In genomic region chr2:158893474-158893873, GRCh38 we compare ENCODE assay signal across 17 cellular contexts.
DNase-seq lines count a peak whose midpoint lies in the region; ATAC-seq and TF ChIP-seq lines count a peak whose summit lies in the region.
"Had no signal": no experiment of that assay in that cellular context is flagged by ENCODE, and none has a peak within 500 bp of the region (broad histone marks: within the 10 kb centered on the region; RNA-seq: fewer than 3 reads in every experiment).

No MANE protein-coding gene starts in this region.

- H4K20me1 ChIP-seq in neural progenitor cell (ENCODE audit: low read depth), result no peaks in the 10 kb centered on the region

- peaks cover 3% of the 10 kb centered on the region for H3K36me3 Mint-ChIP-seq in neural progenitor cell
- no peaks in the 10 kb centered on the region for H3K36me3 Mint-ChIP-seq in type B pancreatic cell
- H3K36me3 Mint-ChIP-seq in stimulated activated naive B cell treated with anti-CD40 and anti-IgM and Interleukin-4, amounts not matched to agents 10 μg/mL and 1 μg/mL and 100 μg/mL, for 72 hours, result no peaks in the 10 kb centered on the region
- H3K36me3 Mint-ChIP-seq in progenitor cell of endocrine pancreas (ENCODE audit: insufficient read depth), result no peaks in the 10 kb centered on the region

- H3K36me3 ChIP-seq in esophagus (ENCODE audit: control insufficient read depth in 2 of 2, insufficient read depth in 2 of 2, low read length in 1 of 2) (no peaks in the 10 kb centered on the region), neural progenitor cell (no peaks in the 10 kb centered on the region)

- H3K4me3 ChIP-seq in esophagus (ENCODE audit: low read depth in 1 of 2, low read length in 2 of 2) (no peak overlapping the region), neural progenitor cell (no peak overlapping the region)
- H3K4me3 ChIP-seq: dorsolateral prefrontal cortex had no signal

- H3K4me2 ChIP-seq in neural progenitor cell, result no peak overlapping the region

- H3K27ac ChIP-seq in esophagus (ENCODE audit: low read depth in 2 of 2, low read length in 1 of 2), result peak overlapping the region; percentile 70 to 79
- H3K27ac ChIP-seq in neural progenitor cell, result no peak overlapping the region
- H3K27ac ChIP-seq: 22Rv1, dorsolateral prefrontal cortex, HL-60, VCaP had no signal

- H3K9me3 ChIP-seq in esophagus (ENCODE audit: control insufficient read depth in 2 of 2, insufficient read depth in 1 of 2, low read depth in 1 of 2, low read length in 1 of 2) (no peaks in the 10 kb centered on the region), neural progenitor cell (ENCODE audit: low read depth) (no peaks in the 10 kb centered on the region)

- H3K27me3 Mint-ChIP-seq in neural progenitor cell (ENCODE audit: insufficient read depth, low read depth) (no peaks in the 10 kb centered on the region), type B pancreatic cell (no peaks in the 10 kb centered on the region), progenitor cell of endocrine pancreas (no peaks in the 10 kb centered on the region)
- H3K27me3 Mint-ChIP-seq in stimulated activated naive B cell treated with anti-CD40 and anti-IgM and Interleukin-4, amounts not matched to agents 10 μg/mL and 1 μg/mL and 100 μg/mL, for 72 hours, result peaks cover 0 to 8% of the 10 kb centered on the region in 2 donors

- WGBS in esophagus, 2 donors, result 44 to 61% methylated on average over 2 of the region's 2 CpGs

- H3K79me2 ChIP-seq in neural progenitor cell (ENCODE audit: low read depth), result no peaks in the 10 kb centered on the region

- peaks cover 8% of the 10 kb centered on the region for H3K9me3 Mint-ChIP-seq in neural progenitor cell
- H3K9me3 Mint-ChIP-seq in type B pancreatic cell, result peaks cover 8% of the 10 kb centered on the region
- H3K9me3 Mint-ChIP-seq in stimulated activated naive B cell treated with anti-CD40 and anti-IgM and Interleukin-4, amounts not matched to agents 10 μg/mL and 1 μg/mL and 100 μg/mL, for 72 hours, result no peaks in the 10 kb centered on the region
- peaks cover 3% of the 10 kb centered on the region for H3K9me3 Mint-ChIP-seq in progenitor cell of endocrine pancreas (ENCODE audit: low read depth)
- H3K9me3 Mint-ChIP-seq: activated T-cell treated with anti-CD3 and anti-CD28 coated beads, Interleukin-2, amount 50 U/mL, for 24 hours had no signal

- DNase-seq in DMS 273 (lab: John Stamatoyannopoulos, UW; ENCODE audit: unreplicated experiment) (peak; percentile 41), DMS 273 treated with DMSO at 0.1 percent for 48 hours (lab: John Stamatoyannopoulos, UW) (no peak), neural progenitor cell (ENCODE audit: low spot score) (no peak), type B pancreatic cell (ENCODE audit: extremely low spot score, unreplicated experiment) (no peak), progenitor cell of endocrine pancreas (ENCODE audit: low spot score, unreplicated experiment) (no peak)
- no peak for DNase-seq in stimulated activated naive B cell treated with anti-CD40 and anti-IgM and Interleukin-4, amounts not matched to agents 10 μg/mL and 1 μg/mL and 100 μg/mL, for 72 hours
- DNase-seq: activated CD4-positive, alpha-beta T cell treated with anti-CD3 and anti-CD28 coated beads, Interleukin-2, amount 10 ng/mL, durations not matched to agents 7 days and 5 days; activated gamma-delta T cell treated with Interleukin-2 at 50 U/mL for 16 hours; activated T-cell treated with anti-CD3 and anti-CD28 coated beads, Interleukin-2, amount 50 U/mL, for 24 hours; SHP77; T-helper 9 cell had no signal

- H3K4me3 Mint-ChIP-seq in neural progenitor cell, result no peak overlapping the region
- peak overlapping the region; percentile 48 for H3K4me3 Mint-ChIP-seq in type B pancreatic cell
- no peak overlapping the region for H3K4me3 Mint-ChIP-seq in stimulated activated naive B cell treated with anti-CD40 and anti-IgM and Interleukin-4, amounts not matched to agents 10 μg/mL and 1 μg/mL and 100 μg/mL, for 72 hours
- no peak overlapping the region for H3K4me3 Mint-ChIP-seq in progenitor cell of endocrine pancreas (ENCODE audit: low read depth)
- H3K4me3 Mint-ChIP-seq: activated CD4-positive, alpha-beta T cell treated with anti-CD3 and anti-CD28 coated beads, Interleukin-2, amount 10 ng/mL, durations not matched to agents 7 days and 5 days; activated T-cell treated with anti-CD3 and anti-CD28 coated beads, Interleukin-2, amount 50 U/mL, for 24 hours had no signal

- TF ChIP-seq CTCF in neural progenitor cell (IDR thresholded peaks at IDR 0.05) (no peak), type B pancreatic cell (conservative IDR thresholded peaks at IDR 0.05) (no peak), progenitor cell of endocrine pancreas (IDR thresholded peaks at IDR 0.05; ENCODE audit: unreplicated experiment) (no peak)

- ATAC-seq in stimulated activated naive B cell treated with anti-CD40 and anti-IgM and Interleukin-4, amounts not matched to agents 10 μg/mL and 1 μg/mL and 100 μg/mL, for 72 hours (replicated peaks), result no peak
- no peak for ATAC-seq in HG02973 (IDR thresholded peaks at IDR 0.05; ENCODE audit: unreplicated experiment)

- H3K4me1 Mint-ChIP-seq in neural progenitor cell, result peaks cover 7% of the 10 kb centered on the region
- H3K4me1 Mint-ChIP-seq in type B pancreatic cell (ENCODE audit: unreplicated experiment), result peaks cover 27% of the 10 kb centered on the region
- peaks cover 0 to 1% of the 10 kb centered on the region in 2 donors for H3K4me1 Mint-ChIP-seq in stimulated activated naive B cell treated with anti-CD40 and anti-IgM and Interleukin-4, amounts not matched to agents 10 μg/mL and 1 μg/mL and 100 μg/mL, for 72 hours
- peaks cover 12% of the 10 kb centered on the region for H3K4me1 Mint-ChIP-seq in progenitor cell of endocrine pancreas (ENCODE audit: low read depth)
- H3K4me1 Mint-ChIP-seq: activated CD4-positive, alpha-beta T cell treated with anti-CD3 and anti-CD28 coated beads, Interleukin-2, amount 10 ng/mL, durations not matched to agents 7 days and 5 days had no signal

- H3K4me1 ChIP-seq in esophagus (ENCODE audit: control insufficient read depth in 2 of 2, insufficient read depth in 2 of 2, low read length in 1 of 2) (peaks cover 0 to 12% of the 10 kb centered on the region in 2 donors), neural progenitor cell (no peaks in the 10 kb centered on the region)

- H3K27me3 ChIP-seq in esophagus (ENCODE audit: control insufficient read depth in 1 of 2, insufficient read depth in 2 of 2, low read length in 2 of 2) (no peaks in the 10 kb centered on the region), neural progenitor cell (no peaks in the 10 kb centered on the region)
- H3K27me3 ChIP-seq: dorsolateral prefrontal cortex had no signal

- H2AFZ ChIP-seq in neural progenitor cell (replicated peaks), result peak overlapping the region; percentile 18

- no peak overlapping the region for H3K9ac ChIP-seq in neural progenitor cell

- H3F3A ChIP-seq in neural progenitor cell (ENCODE audit: low read depth), result no peaks in the 10 kb centered on the region

- peak overlapping the region; percentile 38 for H3K27ac Mint-ChIP-seq in neural progenitor cell
- peak overlapping the region; percentile 95 for H3K27ac Mint-ChIP-seq in type B pancreatic cell
- no peak overlapping the region for H3K27ac Mint-ChIP-seq in stimulated activated naive B cell treated with anti-CD40 and anti-IgM and Interleukin-4, amounts not matched to agents 10 μg/mL and 1 μg/mL and 100 μg/mL, for 72 hours
- no peak overlapping the region for H3K27ac Mint-ChIP-seq in progenitor cell of endocrine pancreas
- H3K27ac Mint-ChIP-seq: activated CD4-positive, alpha-beta T cell treated with anti-CD3 and anti-CD28 coated beads, Interleukin-2, amount 10 ng/mL, durations not matched to agents 7 days and 5 days; activated T-cell treated with anti-CD3 and anti-CD28 coated beads, Interleukin-2, amount 50 U/mL, for 24 hours had no signal

Comparison
In these comparisons a context has a peak if more than half of its experiments do, and no peak if none do; other contexts are left out.
1. H3K27ac Mint-ChIP-seq: peak in neural progenitor cell (single experiment) and type B pancreatic cell (single experiment); none in stimulated activated naive B cell treated with anti-CD40 and anti-IgM and Interleukin-4, amounts not matched to agents 10 μg/mL and 1 μg/mL and 100 μg/mL, for 72 hours (single experiment) and progenitor cell of endocrine pancreas (single experiment).